ENCODE assay signal across 30 cellular contexts in genomic region chr13:94413545-94413944, GRCh38.
"Had no signal": no experiment of that assay in that cellular context is flagged by ENCODE, and none has a peak within 500 bp of the region (broad histone marks: within the 10 kb centered on the region; RNA-seq: fewer than 3 reads in every experiment).

No MANE protein-coding gene starts in this region.

- H3K4me1 ChIP-seq: ascending aorta, breast epithelium, colonic mucosa had no signal

- H3K27ac ChIP-seq: ascending aorta, breast epithelium, colonic mucosa had no signal

- DNase-seq: activated CD4-positive, alpha-beta memory T cell treated with anti-CD3 and anti-CD28 coated beads for 36 hours; activated CD4-positive, alpha-beta T cell treated with anti-CD3 and anti-CD28 coated beads for 36 hours; activated CD4-positive, alpha-beta T cell treated with anti-CD3 and anti-CD28 coated beads, Interleukin-2, amount 10 ng/mL, durations not matched to agents 24 days and 14 days; activated CD4-positive, CD25-positive, alpha-beta regulatory T cell; activated CD4-positive, CD25-positive, alpha-beta regulatory T cell treated with anti-CD3 and anti-CD28 coated beads, Interleukin-2, amount 50 U/mL, for 72 hours; activated CD8-positive, alpha-beta memory T cell treated with anti-CD3 and anti-CD28 coated beads, Interleukin-2, amount 10 ng/mL, durations not matched to agents 7 days and 5 days; activated CD8-positive, alpha-beta memory T cell treated with anti-CD3 and anti-CD28 coated beads, Interleukin-2, amount 50 U/mL, for 4 hours; activated CD8-positive, alpha-beta T cell treated with anti-CD3 and anti-CD28 coated beads, Interleukin-2, amount 10 ng/mL, durations not matched to agents 7 days and 5 days; activated effector memory CD4-positive, alpha-beta T cell treated with anti-CD3 and anti-CD28 coated beads, Interleukin-2, amount 50 U/mL, for 16 hours; activated naive CD4-positive, alpha-beta T cell treated with anti-CD3 and anti-CD28 coated beads for 36 hours; activated naive CD8-positive, alpha-beta T cell treated with anti-CD3 and anti-CD28 coated beads, Interleukin-2, amount 50 U/mL, for 24 hours; activated T-cell treated with anti-CD3 and anti-CD28 coated beads, Interleukin-2, amount 50 U/mL, for 1 hour; activated T-cell treated with anti-CD3 and anti-CD28 coated beads, Interleukin-2, amount 50 U/mL, for 48 hours; central memory CD4-positive, alpha-beta T cell; cerebellar nuclear complex; colonic mucosa; effector CD8-positive, alpha-beta T cell; foreskin fibroblast; head of caudate nucleus; hippocampal formation; T-helper 1 cell; T-helper 17 cell; T1000 had no signal

- H3K4me1 Mint-ChIP-seq: T-helper 17 cell had no signal

- H3K27ac Mint-ChIP-seq: activated CD4-positive, alpha-beta memory T cell treated with anti-CD3 and anti-CD28 coated beads for 36 hours; activated CD4-positive, alpha-beta T cell treated with anti-CD3 and anti-CD28 coated beads for 36 hours; activated CD4-positive, alpha-beta T cell treated with anti-CD3 and anti-CD28 coated beads, Interleukin-2, amount 10 ng/mL, durations not matched to agents 24 days and 14 days; activated CD8-positive, alpha-beta memory T cell treated with anti-CD3 and anti-CD28 coated beads, Interleukin-2, amount 10 ng/mL, durations not matched to agents 7 days and 5 days; activated CD8-positive, alpha-beta T cell treated with anti-CD3 and anti-CD28 coated beads, Interleukin-2, amount 10 ng/mL, durations not matched to agents 7 days and 5 days; activated naive CD4-positive, alpha-beta T cell treated with anti-CD3 and anti-CD28 coated beads for 36 hours; activated naive CD4-positive, alpha-beta T cell treated with anti-CD3 and anti-CD28 coated beads, Interleukin-2, amount 50 U/mL, for 72 hours; activated naive CD8-positive, alpha-beta T cell treated with anti-CD3 and anti-CD28 coated beads, Interleukin-2, amount 50 U/mL, for 24 hours; activated T-helper 1 cell treated with anti-CD3 and anti-CD28 coated beads, Interleukin-12 subunit alpha, Interleukin-12 subunit beta, Interleukin-2, Interleukin-4 antibody, amounts not matched to agents 30 ng/mL and 10 ng/mL and 1 ng/mL, durations not matched to agents 14 hours and 24 hours and 36 hours; activated T-helper 2 cell treated with anti-CD3 and anti-CD28 coated beads, Interferon-gamma antibody, Interleukin-2, Interleukin-4, amounts not matched to agents 10 μg/mL and 5 μg/mL and 100 μg/mL, durations not matched to agents 14 hours and 24 hours and 36 hours; brain; T-helper 17 cell; T-helper 2 cell treated with Interferon-gamma antibody and Interleukin-4, amounts not matched to agents 5 μg/mL and 100 μg/mL, for 36 hours had no signal

- H3K4me3 Mint-ChIP-seq: activated CD4-positive, alpha-beta memory T cell treated with anti-CD3 and anti-CD28 coated beads for 36 hours; activated CD4-positive, alpha-beta T cell treated with anti-CD3 and anti-CD28 coated beads for 36 hours; activated CD4-positive, alpha-beta T cell treated with anti-CD3 and anti-CD28 coated beads, Interleukin-2, amount 10 ng/mL, durations not matched to agents 24 days and 14 days; activated CD8-positive, alpha-beta memory T cell treated with anti-CD3 and anti-CD28 coated beads, Interleukin-2, amount 10 ng/mL, durations not matched to agents 7 days and 5 days; activated CD8-positive, alpha-beta T cell treated with anti-CD3 and anti-CD28 coated beads, Interleukin-2, amount 10 ng/mL, durations not matched to agents 7 days and 5 days; activated naive CD4-positive, alpha-beta T cell treated with anti-CD3 and anti-CD28 coated beads for 36 hours; activated naive CD8-positive, alpha-beta T cell treated with anti-CD3 and anti-CD28 coated beads, Interleukin-2, amount 50 U/mL, for 24 hours; activated T-helper 1 cell treated with anti-CD3 and anti-CD28 coated beads, Interleukin-12 subunit alpha, Interleukin-12 subunit beta, Interleukin-2, Interleukin-4 antibody, amounts not matched to agents 30 ng/mL and 10 ng/mL and 1 ng/mL, durations not matched to agents 14 hours and 24 hours and 36 hours; brain; T-helper 17 cell; T-helper 2 cell treated with Interferon-gamma antibody and Interleukin-4, amounts not matched to agents 5 μg/mL and 100 μg/mL, for 36 hours had no signal

- H3K9me3 ChIP-seq: ascending aorta, colonic mucosa had no signal

- H3K27me3 ChIP-seq: ascending aorta, colonic mucosa had no signal

- H3K4me3 ChIP-seq: ascending aorta, breast epithelium, colonic mucosa had no signal

- H3K27me3 Mint-ChIP-seq: activated CD4-positive, alpha-beta T cell treated with anti-CD3 and anti-CD28 coated beads, Interleukin-2, amount 10 ng/mL, durations not matched to agents 24 days and 14 days had no signal

- H3K36me3 Mint-ChIP-seq: brain had no signal

- H3K36me3 ChIP-seq: ascending aorta, breast epithelium, colonic mucosa had no signal
